ENCODE assay signal across 20 cellular contexts in the genomic region with DNA sequence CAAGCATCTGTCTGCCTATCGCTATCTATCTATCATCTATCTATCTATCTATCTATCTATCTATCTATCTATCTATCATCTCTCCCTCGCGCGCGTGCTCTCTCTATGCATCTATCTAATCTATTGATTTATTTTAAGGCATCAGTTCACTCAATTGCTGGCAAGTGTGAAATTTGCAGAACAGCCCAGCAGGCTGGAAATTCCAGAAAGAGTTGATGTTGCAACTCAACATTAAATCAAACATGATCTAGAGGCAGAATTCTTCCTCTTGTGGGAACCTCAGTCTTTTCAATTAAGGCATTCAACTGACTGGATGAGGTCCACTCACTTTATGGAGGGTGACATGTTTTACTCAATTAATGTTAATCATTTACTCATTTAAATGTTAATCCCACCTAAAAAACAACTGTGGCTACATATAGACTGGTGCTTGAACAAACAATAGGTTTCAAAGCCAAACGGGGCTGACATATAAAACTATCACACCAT.
DNase-seq lines count a peak whose midpoint lies in the region; ATAC-seq and TF ChIP-seq lines count a peak whose summit lies in the region.
"Had no signal": no experiment of that assay in that cellular context is flagged by ENCODE, and none has a peak within 500 bp of the region (broad histone marks: within the 10 kb centered on the region; RNA-seq: fewer than 3 reads in every experiment).

No MANE protein-coding gene starts in this region.

- H2BK5ac ChIP-seq in mesenchymal stem cell (ENCODE audit: low read depth, low read length, poor library complexity, severe bottlenecking), result no peak overlapping the region

- no peak for TF ChIP-seq POLR2A in tibial nerve (IDR thresholded peaks at IDR 0.05)

- no peak overlapping the region for H3K18ac ChIP-seq in mesenchymal stem cell (ENCODE audit: low read depth in 1 of 2, low read length in 2 of 2)

- 98% methylated on average over 5 of the region's 6 CpGs for WGBS in mesenchymal stem cell
- WGBS in tibial nerve, 2 donors, result 76 to 95% methylated on average over 6 of the region's 6 CpGs

- TF ChIP-seq CTCF in AG10803 (conservative IDR thresholded peaks at IDR 0.05; ENCODE audit: low read length), result no peak
- no peak for TF ChIP-seq CTCF in tibial nerve (IDR thresholded peaks at IDR 0.05)

- no peak overlapping the region for H2BK120ac ChIP-seq in mesenchymal stem cell (ENCODE audit: low read depth, low read length)

- H3K4me1 ChIP-seq in adipocyte (ENCODE audit: control insufficient read depth, insufficient read depth, low read length) (peaks cover 13% of the 10 kb centered on the region), mesenchymal stem cell (ENCODE audit: control insufficient read depth, insufficient read depth, low read depth, low read length) (no peaks in the 10 kb centered on the region), tibial nerve (peaks cover 0 to 5% (median 0%) of the 10 kb centered on the region in 4 donors)

- H3K27ac ChIP-seq in mesenchymal stem cell (ENCODE audit: low read length, poor library complexity, severe bottlenecking), result no peak overlapping the region
- no peak overlapping the region for H3K27ac ChIP-seq in tibial nerve
- H3K27ac ChIP-seq: 22Rv1 had no signal

- no peak overlapping the region for H3K4me2 ChIP-seq in mesenchymal stem cell (ENCODE audit: low read length, poor library complexity, severe bottlenecking)
- H3K4me2 ChIP-seq: GM23338 had no signal

- no peak for TF ChIP-seq EP300 in tibial nerve (IDR thresholded peaks at IDR 0.05)

- H2AFZ ChIP-seq in mesenchymal stem cell (ENCODE audit: low read depth, low read length), result no peak overlapping the region
- H2AFZ ChIP-seq: GM23338 had no signal

- no peaks in the 10 kb centered on the region for H3K27me3 ChIP-seq in adipocyte (replicated peaks; ENCODE audit: control insufficient read depth, insufficient read depth, low read length)
- H3K27me3 ChIP-seq in mesenchymal stem cell (ENCODE audit: control insufficient read depth in 1 of 2, insufficient read depth in 1 of 2, low read length in 2 of 2), result no peaks in the 10 kb centered on the region
- no peaks in the 10 kb centered on the region for H3K27me3 ChIP-seq in tibial nerve

- H3K4ac ChIP-seq in mesenchymal stem cell (ENCODE audit: low read depth in 1 of 2, low read length in 2 of 2), result no peak overlapping the region

- no peak overlapping the region for H3K4me3 ChIP-seq in AG10803 (ENCODE audit: low read length)
- H3K4me3 ChIP-seq in adipocyte (ENCODE audit: low read length), result no peak overlapping the region
- no peak overlapping the region for H3K4me3 ChIP-seq in mesenchymal stem cell (ENCODE audit: insufficient read depth in 1 of 2, low read depth in 1 of 2, low read length in 2 of 2)
- H3K4me3 ChIP-seq in tibial nerve, result no peak overlapping the region
- H3K4me3 ChIP-seq: GM12878, GM23338 had no signal

- H3K36me3 ChIP-seq in adipocyte (ENCODE audit: control insufficient read depth, insufficient read depth, low read length, severe bottlenecking) (no peaks in the 10 kb centered on the region), mesenchymal stem cell (ENCODE audit: control insufficient read depth in 1 of 2, insufficient read depth in 2 of 2, low read depth in 1 of 2, low read length in 2 of 2) (no peaks in the 10 kb centered on the region), tibial nerve (no peaks in the 10 kb centered on the region)

- ATAC-seq in left lobe of liver (peak; percentile 44), GM21717 (IDR thresholded peaks at IDR 0.05; ENCODE audit: unreplicated experiment) (no peak)
- ATAC-seq: GM12878, GM23338, HCT116 had no signal

- no peak overlapping the region for H4K8ac ChIP-seq in mesenchymal stem cell (ENCODE audit: low read length)

- no peak overlapping the region for H2BK12ac ChIP-seq in mesenchymal stem cell (ENCODE audit: low read length in 2 of 2)

- no peak overlapping the region for H3K14ac ChIP-seq in mesenchymal stem cell (ENCODE audit: low read length in 2 of 2)

- H3K9me3 ChIP-seq in adipocyte (ENCODE audit: control insufficient read depth, low read length) (no peaks in the 10 kb centered on the region), mesenchymal stem cell (ENCODE audit: control insufficient read depth, low read length) (no peaks in the 10 kb centered on the region), tibial nerve (no peaks in the 10 kb centered on the region)
- H3K9me3 ChIP-seq: Caco-2 had no signal

- no peak overlapping the region for H2AK5ac ChIP-seq in mesenchymal stem cell (ENCODE audit: low read length, severe bottlenecking)

- no peak overlapping the region for H4K91ac ChIP-seq in mesenchymal stem cell (ENCODE audit: low read length)

- H3K9ac ChIP-seq in adipocyte (ENCODE audit: low read length), result no peak overlapping the region
- no peak overlapping the region for H3K9ac ChIP-seq in mesenchymal stem cell (ENCODE audit: low read length)

- DNase-seq in AG10803 (ENCODE audit: low read depth) (peak; percentile 28), adipocyte (ENCODE audit: low read depth) (peak; percentile 50), left lobe of liver (ENCODE audit: low spot score) (no peak), mesenchymal stem cell (peak; percentile 46), tibial nerve (ENCODE audit: low spot score in 2 of 2) (no peak), germinal center (ENCODE audit: low spot score) (no peak), NCI-H69 (lab: John Stamatoyannopoulos, UW) (no peak)
- DNase-seq: C1 segment of cervical spinal cord; Caco-2; CD4-positive, alpha-beta memory T cell; DMS 273 treated with DMSO at 0.1 percent for 48 hours; DMS79; EL; GDM1; H9 had no signal

- H3K23ac ChIP-seq in mesenchymal stem cell (ENCODE audit: low read length in 2 of 2), result no peak overlapping the region

- H3K79me1 ChIP-seq in mesenchymal stem cell (replicated peaks; ENCODE audit: low read length, poor library complexity, severe bottlenecking), result no peaks in the 10 kb centered on the region

- H2BK15ac ChIP-seq in mesenchymal stem cell (ENCODE audit: low read depth, poor library complexity, severe bottlenecking), result no peak overlapping the region

Comparison
In these comparisons a context has a peak if more than half of its experiments do, and no peak if none do; other contexts are left out.
1. DNase-seq: peak in AG10803 (single experiment), adipocyte (single experiment) and mesenchymal stem cell (single experiment); none in left lobe of liver (single experiment), tibial nerve (0 of 2), germinal center (single experiment) and NCI-H69 (single experiment).